In the genomic region with DNA sequence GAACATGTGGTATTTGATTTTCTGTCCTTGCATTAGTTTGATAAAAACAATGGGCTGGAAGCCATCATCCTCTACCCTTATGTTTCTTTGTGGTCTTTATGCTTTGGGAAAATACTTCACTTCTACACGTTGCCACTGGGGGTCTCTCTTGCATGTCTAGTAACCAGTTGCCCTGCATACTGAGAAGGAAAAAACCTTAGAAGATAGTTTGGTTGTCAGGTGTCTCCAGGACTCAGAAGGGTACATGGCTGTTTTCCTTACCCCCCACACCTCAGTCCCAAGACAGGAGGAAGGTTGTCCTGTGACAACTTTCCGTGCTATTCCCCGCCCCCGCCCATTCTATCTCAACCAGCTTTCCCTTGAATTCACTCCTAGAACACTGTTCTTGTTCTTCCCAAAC, we compare ENCODE assay signal across 9 cellular contexts.
A peak's percentile ranks its signal among the peaks of the same experiment; 100 is the strongest.
DNase-seq lines count a peak whose midpoint lies in the region; ATAC-seq, FAIRE-seq and TF ChIP-seq lines count a peak whose summit lies in the region.
"Had no signal": no experiment of that assay in that cellular context is flagged by ENCODE, and none has a peak within 500 bp of the region (broad histone marks: within the 10 kb centered on the region; RNA-seq: fewer than 3 reads in every experiment).

No MANE protein-coding gene starts in this region.

- POLR2A ChIA-PET in Panc1 (lab: Charles Lee): no interaction called here

- no peak for FAIRE-seq in HTR-8/SVneo (lab: Jason Lieb, UNC)

- peak; percentile 42 for TF ChIP-seq CTCF in Panc1 (IDR thresholded peaks at IDR 0.05)

- ATAC-seq in GM21723 (IDR thresholded peaks at IDR 0.05; ENCODE audit: unreplicated experiment) (peak; percentile 54), Panc1 (no peak)

- H3K36me3 ChIP-seq in Panc1 (ENCODE audit: control insufficient read depth, insufficient read depth, low read length): no peaks in the 10 kb centered on the region

- intact Hi-C loops in Panc1 (cut with micrococcal nuclease; ENCODE audit: unreplicated experiment): no loop called here

- no peaks in the 10 kb centered on the region for H3K4me1 ChIP-seq in Panc1 (ENCODE audit: control insufficient read depth, insufficient read depth, low read length)
- H3K4me1 ChIP-seq: parathyroid adenoma had no signal

- DNase-seq in Ammon's horn (ENCODE audit: low spot score) (peak; percentile 2), Panc1 (ENCODE audit: low read depth, low spot score) (no peak), iPS-NIHi7 (ENCODE audit: extremely low spot score) (peak; percentile 15), HTR-8/SVneo (ENCODE audit: insufficient read length, low spot score) (no peak), NCI-H446 treated with DMSO at 0.1 percent for 48 hours (lab: John Stamatoyannopoulos, UW) (no peak), 8988T (no peak), CD1c-positive myeloid dendritic cell (ENCODE audit: extremely low spot score) (no peak)

- H3K27ac ChIP-seq in Panc1 (ENCODE audit: low read length): no peak overlapping the region
- H3K27ac ChIP-seq: parathyroid adenoma had no signal

- H3K27me3 ChIP-seq in Panc1 (ENCODE audit: control insufficient read depth, insufficient read depth, low read length): no peaks in the 10 kb centered on the region

- no peaks in the 10 kb centered on the region for H3K9me3 ChIP-seq in Panc1 (ENCODE audit: control insufficient read depth, insufficient read depth, low read depth, low read length)

- CTCF ChIA-PET in Panc1 (lab: Charles Lee): interaction anchor here (0.6 to 0.7 kb wide), 2 partner anchors 98 to 823 kb away, joined by 4 to 5 read pairs; no protein-coding TSS in a partner anchor

- in situ Hi-C loops in Panc1 (cut with HindIII; ENCODE audit: low pct_unique_long_range_greater_than_20kb, low sequenced_read_pairs): no loop called here

- no peak overlapping the region for H3K4me3 ChIP-seq in Panc1 (ENCODE audit: low read depth in 2 of 2, low read length in 2 of 2)

- no TSS peak for BruUV-seq in Panc1 (replicated peaks; lab: Mats Ljungman, UMichigan)

Comparison
In these comparisons a context has a peak if more than half of its experiments do, and no peak if none do; other contexts are left out.
1. DNase-seq: peak in Ammon's horn (single experiment) and iPS-NIHi7 (single experiment); none in Panc1 (single experiment), HTR-8/SVneo (single experiment), NCI-H446 treated with DMSO at 0.1 percent for 48 hours (single experiment), 8988T (single experiment) and CD1c-positive myeloid dendritic cell (single experiment).